ENCODE assay signal across 7 cellular contexts in genomic region chr14:103109789-103110415, GRCh38. TPM values are rescaled to one million over a fixed set of nuclear protein-coding genes. Genes with fewer than 3 reads are reported as not detected.
DNase-seq lines count a peak whose midpoint lies in the region; ATAC-seq and TF ChIP-seq lines count a peak whose summit lies in the region.
"Had no signal": no experiment of that assay in that cellular context is flagged by ENCODE, and none has a peak within 500 bp of the region (broad histone marks: within the 10 kb centered on the region; RNA-seq: fewer than 3 reads in every experiment).

No MANE protein-coding gene starts in this region.

- CTCF ChIA-PET in WTC11 (lab: Charles Lee) = interaction anchor here (0.6 to 2.6 kb wide), 7 partner anchors 10 to 31 kb away, joined by 3 to 10 read pairs (median 6); no protein-coding TSS in a partner anchor

- H3K4me3 ChIP-seq in mesodermal cell (ENCODE audit: extremely low read depth, insufficient read depth, low read length, poor library complexity, severe bottlenecking) = peak overlapping the region; percentile 19

- in situ Hi-C loops in G401 (cut with HindIII; ENCODE audit: low sequenced_read_pairs) = no loop called here

- WGBS in mesodermal cell (ENCODE audit: insufficient coverage in 2 of 2), 2 experiments = 3 to 5% methylated on average over 21 to 27 of the region's 27 CpGs

- H3K27me3 Mint-ChIP-seq in WTC11 (ENCODE audit: low read depth) = peaks cover 22% of the 10 kb centered on the region

- no peaks in the 10 kb centered on the region for H3K9me3 ChIP-seq in mesodermal cell (ENCODE audit: control insufficient read depth, low read length)

- no peaks in the 10 kb centered on the region for H3K36me3 ChIP-seq in mesodermal cell (ENCODE audit: control insufficient read depth, insufficient read depth, low read length)

- DNase-seq in Daoy (ENCODE audit: low read depth) (peak; percentile 86), WTC11 (ENCODE audit: low spot score) (no peak), DMS79 (lab: John Stamatoyannopoulos, UW) (no peak), G401 (ENCODE audit: low spot score) (no peak)
- DNase-seq: naive B cell had no signal

- H3K4me1 ChIP-seq in mesodermal cell (ENCODE audit: control insufficient read depth, insufficient read depth, low read length, poor library complexity, severe bottlenecking) = peaks cover 35% of the 10 kb centered on the region

- H3K9me3 Mint-ChIP-seq in WTC11 = no peaks in the 10 kb centered on the region
- H3K9me3 Mint-ChIP-seq: naive B cell had no signal

- peak overlapping the region; percentile 46 for H3K4me3 Mint-ChIP-seq in WTC11
- H3K4me3 Mint-ChIP-seq: naive B cell had no signal

- H3K4me1 Mint-ChIP-seq in WTC11 = peaks cover 38% of the 10 kb centered on the region

- no peak overlapping the region for H3K27ac Mint-ChIP-seq in WTC11
- H3K27ac Mint-ChIP-seq: naive B cell had no signal

- H3K27ac ChIP-seq in mesodermal cell (ENCODE audit: low read depth, low read length, severe bottlenecking) = peak overlapping the region; percentile 95

- no peaks in the 10 kb centered on the region for H3K36me3 Mint-ChIP-seq in WTC11
- H3K36me3 Mint-ChIP-seq: naive B cell had no signal

- POLR2A ChIA-PET in WTC11 (lab: Charles Lee) = interaction anchor here (0.5 to 1.8 kb wide), 3 partner anchors 27 to 169 kb away, joined by 3 to 4 read pairs (median 4); no protein-coding TSS in a partner anchor

- ATAC-seq in WTC11 = peak; percentile 10; the same call in 1 of the 2 replicates
- ATAC-seq in GM21528 (IDR thresholded peaks at IDR 0.05; ENCODE audit: low FRiP score, unreplicated experiment) = no peak

- no peak for TF ChIP-seq CTCF in WTC11 (IDR thresholded peaks at IDR 0.05)

TF ChIP-seq in WTC11, 78 proteins besides CTCF, POLR2A, EP300 and RAD21:
- TF ChIP-seq, protein P1, sequence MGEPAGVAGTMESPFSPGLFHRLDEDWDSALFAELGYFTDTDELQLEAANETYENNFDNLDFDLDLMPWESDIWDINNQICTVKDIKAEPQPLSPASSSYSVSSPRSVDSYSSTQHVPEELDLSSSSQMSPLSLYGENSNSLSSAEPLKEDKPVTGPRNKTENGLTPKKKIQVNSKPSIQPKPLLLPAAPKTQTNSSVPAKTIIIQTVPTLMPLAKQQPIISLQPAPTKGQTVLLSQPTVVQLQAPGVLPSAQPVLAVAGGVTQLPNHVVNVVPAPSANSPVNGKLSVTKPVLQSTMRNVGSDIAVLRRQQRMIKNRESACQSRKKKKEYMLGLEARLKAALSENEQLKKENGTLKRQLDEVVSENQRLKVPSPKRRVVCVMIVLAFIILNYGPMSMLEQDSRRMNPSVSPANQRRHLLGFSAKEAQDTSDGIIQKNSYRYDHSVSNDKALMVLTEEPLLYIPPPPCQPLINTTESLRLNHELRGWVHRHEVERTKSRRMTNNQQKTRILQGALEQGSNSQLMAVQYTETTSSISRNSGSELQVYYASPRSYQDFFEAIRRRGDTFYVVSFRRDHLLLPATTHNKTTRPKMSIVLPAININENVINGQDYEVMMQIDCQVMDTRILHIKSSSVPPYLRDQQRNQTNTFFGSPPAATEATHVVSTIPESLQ (CRISPR knock-in tag; IDR thresholded peaks at IDR 0.05) = no peak
- TF ChIP-seq, protein P2, sequence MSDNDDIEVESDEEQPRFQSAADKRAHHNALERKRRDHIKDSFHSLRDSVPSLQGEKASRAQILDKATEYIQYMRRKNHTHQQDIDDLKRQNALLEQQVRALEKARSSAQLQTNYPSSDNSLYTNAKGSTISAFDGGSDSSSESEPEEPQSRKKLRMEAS (CRISPR knock-in tag; IDR thresholded peaks at IDR 0.05) = peak; percentile 65; the same call in 1 of the 2 replicates
- TF ChIP-seq CBFB (CRISPR knock-in tag; IDR thresholded peaks at IDR 0.05; ENCODE audit: low read depth) = no peak
- TF ChIP-seq TEAD4 (CRISPR knock-in tag; IDR thresholded peaks at IDR 0.05) = 0 out of 2 replicates have a peak, but pooled peaks have one; percentile 19
- no peak for TF ChIP-seq RELA (CRISPR knock-in tag; IDR thresholded peaks at IDR 0.05; ENCODE audit: borderline replicate concordance)
- 0 out of 2 replicates have a peak, but pooled peaks have one; percentile 37 for TF ChIP-seq ZNF138 (CRISPR knock-in tag; conservative IDR thresholded peaks at IDR 0.05)
- no peak for TF ChIP-seq NR1H2 (CRISPR knock-in tag; IDR thresholded peaks at IDR 0.05)
- TF ChIP-seq SMAD3 (CRISPR knock-in tag; IDR thresholded peaks at IDR 0.05; ENCODE audit: borderline replicate concordance) = no peak
- TF ChIP-seq, protein P3, sequence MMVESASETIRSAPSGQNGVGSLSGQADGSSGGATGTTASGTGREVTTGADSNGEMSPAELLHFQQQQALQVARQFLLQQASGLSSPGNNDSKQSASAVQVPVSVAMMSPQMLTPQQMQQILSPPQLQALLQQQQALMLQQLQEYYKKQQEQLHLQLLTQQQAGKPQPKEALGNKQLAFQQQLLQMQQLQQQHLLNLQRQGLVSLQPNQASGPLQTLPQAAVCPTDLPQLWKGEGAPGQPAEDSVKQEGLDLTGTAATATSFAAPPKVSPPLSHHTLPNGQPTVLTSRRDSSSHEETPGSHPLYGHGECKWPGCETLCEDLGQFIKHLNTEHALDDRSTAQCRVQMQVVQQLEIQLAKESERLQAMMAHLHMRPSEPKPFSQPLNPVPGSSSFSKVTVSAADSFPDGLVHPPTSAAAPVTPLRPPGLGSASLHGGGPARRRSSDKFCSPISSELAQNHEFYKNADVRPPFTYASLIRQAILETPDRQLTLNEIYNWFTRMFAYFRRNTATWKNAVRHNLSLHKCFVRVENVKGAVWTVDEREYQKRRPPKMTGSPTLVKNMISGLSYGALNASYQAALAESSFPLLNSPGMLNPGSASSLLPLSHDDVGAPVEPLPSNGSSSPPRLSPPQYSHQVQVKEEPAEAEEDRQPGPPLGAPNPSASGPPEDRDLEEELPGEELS (CRISPR knock-in tag; IDR thresholded peaks at IDR 0.05) = 0 out of 2 replicates have a peak, but pooled peaks have one; percentile 23
- TF ChIP-seq ELF4 (CRISPR knock-in tag; IDR thresholded peaks at IDR 0.05; ENCODE audit: low read depth) = no peak

RNA-seq across cellular contexts. Expression of gene TNFAIP2, which starts 13.4 kb away (rescaled TPM):
- total RNA-seq in Daoy (2014; rRNA removed; shearing (Covaris generic)) = 137 and 142 TPM in 2 replicates
- 19.6 to 25.2 TPM (median 24.1 TPM) in 3 replicates for total RNA-seq in WTC11 (2021)
- 56.6 TPM for polyA plus RNA-seq in mesodermal cell (2013, experiment 1 of 2)
- 42.3 TPM for polyA plus RNA-seq in mesodermal cell (2013, experiment 2 of 2)
- 4.5 and 26.1 TPM in 2 replicates for total RNA-seq in G401 (2014; rRNA removed; shearing (Covaris generic))

RNA-seq across cellular contexts. Expression of gene EXOC3L4, which starts 15.4 kb away (rescaled TPM):
- total RNA-seq in Daoy (2014; rRNA removed; shearing (Covaris generic)) = 0.97 TPM in 1 of 2 replicates, not detected in the other
- 0.21 to 0.42 TPM (median 0.30 TPM) in 3 replicates for total RNA-seq in WTC11 (2021)
- not detected for polyA plus RNA-seq in mesodermal cell (2013, experiment 1 of 2)
- polyA plus RNA-seq in mesodermal cell (2013, experiment 2 of 2) = not detected
- 0.86 and 1.6 TPM in 2 replicates for total RNA-seq in G401 (2014; rRNA removed; shearing (Covaris generic))

RNA-seq across cellular contexts. Expression of gene LBHD2, which starts 25.9 kb away (rescaled TPM):
- total RNA-seq in Daoy (2014; rRNA removed; shearing (Covaris generic)) = not detected in 2 replicates
- not detected in 3 replicates for total RNA-seq in WTC11 (2021)
- not detected for polyA plus RNA-seq in mesodermal cell (2013, experiment 1 of 2)
- polyA plus RNA-seq in mesodermal cell (2013, experiment 2 of 2) = not detected
- not detected in 2 replicates for total RNA-seq in G401 (2014; rRNA removed; shearing (Covaris generic))

RNA-seq across cellular contexts. Expression of gene CDC42BPB, which starts 52.6 kb away (rescaled TPM):
- 51.5 and 71.6 TPM in 2 replicates for total RNA-seq in Daoy (2014; rRNA removed; shearing (Covaris generic))
- total RNA-seq in WTC11 (2021) = 87.1 to 96.9 TPM (median 87.3 TPM) in 3 replicates
- polyA plus RNA-seq in mesodermal cell (2013, experiment 1 of 2) = 110 TPM
- 93.0 TPM for polyA plus RNA-seq in mesodermal cell (2013, experiment 2 of 2)
- 17.0 and 21.6 TPM in 2 replicates for total RNA-seq in G401 (2014; rRNA removed; shearing (Covaris generic))
